3 cellular contexts compared by ENCODE assay signal in genomic region chr12:53333289-53333688, GRCh38.
TF ChIP-seq lines count a peak whose summit lies in the region.

No MANE protein-coding gene starts in this region.

TF ChIP-seq in SK-N-SH, 30 proteins besides CTCF, POLR2A, EP300 and RAD21:
- TF ChIP-seq FOXM1 (IDR thresholded peaks at IDR 0.05; ENCODE audit: low read depth) (no peak), ZBTB33 (IDR thresholded peaks at IDR 0.05; ENCODE audit: borderline replicate concordance, low read depth) (no peak)

TF ChIP-seq in SK-N-SH treated with all-trans-retinoic acid at 6 μM for 48 hours, 23 proteins besides CTCF, POLR2A, EP300 and RAD21:
- TF ChIP-seq ISL1 (CRISPR knock-in tag; IDR thresholded peaks at IDR 0.05) = no peak
- no peak for TF ChIP-seq GLIS3 (CRISPR knock-in tag; IDR thresholded peaks at IDR 0.05)
- TF ChIP-seq SNAI2 (CRISPR knock-in tag; IDR thresholded peaks at IDR 0.05) = no peak
- no peak for TF ChIP-seq TSHZ2 (CRISPR knock-in tag; IDR thresholded peaks at IDR 0.05)
- no peak for TF ChIP-seq ZC3H10 (CRISPR knock-in tag; IDR thresholded peaks at IDR 0.05)
- no peak for TF ChIP-seq ZNF565 (CRISPR knock-in tag; conservative IDR thresholded peaks at IDR 0.05; ENCODE audit: low read depth)
- TF ChIP-seq POU6F1 (CRISPR knock-in tag; IDR thresholded peaks at IDR 0.05; ENCODE audit: borderline replicate concordance, low read depth) = no peak
- TF ChIP-seq CSRNP3 (CRISPR knock-in tag; IDR thresholded peaks at IDR 0.05) = no peak
- TF ChIP-seq ZNF70 (CRISPR knock-in tag; IDR thresholded peaks at IDR 0.05) = no peak
- TF ChIP-seq PPARA (CRISPR knock-in tag; IDR thresholded peaks at IDR 0.05; ENCODE audit: borderline replicate concordance) = no peak
- no peak for TF ChIP-seq ESRRG (CRISPR knock-in tag; IDR thresholded peaks at IDR 0.05)
- TF ChIP-seq CREB5 (CRISPR knock-in tag; IDR thresholded peaks at IDR 0.05; ENCODE audit: low read depth) = no peak
- TF ChIP-seq ARNTL (CRISPR knock-in tag; IDR thresholded peaks at IDR 0.05; ENCODE audit: borderline replicate concordance, low read depth) = no peak
- TF ChIP-seq OSR1 (CRISPR knock-in tag; IDR thresholded peaks at IDR 0.05) = no peak

TF ChIP-seq in WTC11, 78 proteins besides CTCF, POLR2A, EP300 and RAD21:
- TF ChIP-seq ZMAT4 (CRISPR knock-in tag; IDR thresholded peaks at IDR 0.05) (no peak), ZBTB21 (CRISPR knock-in tag; IDR thresholded peaks at IDR 0.05; ENCODE audit: borderline replicate concordance) (no peak), ZNF317 (CRISPR knock-in tag; IDR thresholded peaks at IDR 0.05; ENCODE audit: borderline replicate concordance, low read depth) (no peak), FOXJ3 (CRISPR knock-in tag; IDR thresholded peaks at IDR 0.05; ENCODE audit: borderline replicate concordance) (no peak), HMGXB4 (CRISPR knock-in tag; IDR thresholded peaks at IDR 0.05) (no peak), IRF1 (CRISPR knock-in tag; IDR thresholded peaks at IDR 0.05) (no peak), TEAD4 (CRISPR knock-in tag; IDR thresholded peaks at IDR 0.05) (no peak), ARID4B (CRISPR knock-in tag; IDR thresholded peaks at IDR 0.05; ENCODE audit: borderline replicate concordance) (no peak), ZBTB43 (CRISPR knock-in tag; IDR thresholded peaks at IDR 0.05) (no peak), ZNF532 (CRISPR knock-in tag; IDR thresholded peaks at IDR 0.05; ENCODE audit: borderline replicate concordance) (no peak), NR1H2 (CRISPR knock-in tag; IDR thresholded peaks at IDR 0.05) (no peak), USF1 (CRISPR knock-in tag; IDR thresholded peaks at IDR 0.05) (no peak)
TF ChIP-seq in WTC11: peak in this region for 0.
